In genomic region chr15:41562784-41563198, GRCh38 we compare ENCODE assay signal across 16 cellular contexts. TPM values are rescaled to one million over a fixed set of nuclear protein-coding genes. Genes with fewer than 3 reads are reported as not detected.
DNase-seq lines count a peak whose midpoint lies in the region; ATAC-seq lines count a peak whose summit lies in the region.
"Had no signal": no experiment of that assay in that cellular context is flagged by ENCODE, and none has a peak within 500 bp of the region (broad histone marks: within the 10 kb centered on the region; RNA-seq: fewer than 3 reads in every experiment).

No MANE protein-coding gene starts in this region.

- H3K4me1 Mint-ChIP-seq in activated CD8-positive, alpha-beta T cell treated with anti-CD3 and anti-CD28 coated beads, Interleukin-2, amount 10 ng/mL, durations not matched to agents 7 days and 5 days (ENCODE audit: low read depth), result peaks cover 12% of the 10 kb centered on the region

- H3K4me1 ChIP-seq in NT2/D1 (ENCODE audit: insufficient read depth, insufficient read length) (peaks cover 44% of the 10 kb centered on the region), trophoblast cell (ENCODE audit: control insufficient read depth in 1 of 2, insufficient read depth in 2 of 2, low read length in 2 of 2) (peaks cover 57 to 63% of the 10 kb centered on the region in 2 experiments)

- H2BK120ac ChIP-seq in trophoblast cell (ENCODE audit: insufficient read depth, low read length, poor library complexity), result no peak overlapping the region

- H4K91ac ChIP-seq in trophoblast cell (ENCODE audit: low read depth, low read length), result no peak overlapping the region

- no peaks in the 10 kb centered on the region for H3K9me3 Mint-ChIP-seq in activated CD8-positive, alpha-beta T cell treated with anti-CD3 and anti-CD28 coated beads, Interleukin-2, amount 10 ng/mL, durations not matched to agents 7 days and 5 days (ENCODE audit: insufficient read depth)
- H3K9me3 Mint-ChIP-seq: activated CD4-positive, alpha-beta memory T cell treated with anti-CD3 and anti-CD28 coated beads, Interleukin-2, amount 10 ng/mL, durations not matched to agents 7 days and 5 days; activated T-helper 1 cell treated with anti-CD3 and anti-CD28 coated beads, Interleukin-12 subunit alpha, Interleukin-12 subunit beta, Interleukin-2, Interleukin-4 antibody, amounts not matched to agents 30 ng/mL and 10 ng/mL and 1 ng/mL, durations not matched to agents 14 hours and 24 hours and 36 hours; central memory CD8-positive, alpha-beta T cell; naive thymus-derived CD4-positive, alpha-beta T cell had no signal

- CTCF ChIA-PET in activated CD8-positive, alpha-beta T cell treated with anti-CD3 and anti-CD28 coated beads, Interleukin-2, amount 10 ng/mL, durations not matched to agents 7 days and 5 days (lab: Charles Lee), result interaction anchor here (1.2 to 2.1 kb wide), 2 partner anchors 61 to 97 kb away, joined by 3 to 7 read pairs; no protein-coding TSS in a partner anchor

- H2AK5ac ChIP-seq in trophoblast cell (ENCODE audit: low read length), result no peak overlapping the region

- peaks cover 37% of the 10 kb centered on the region for H3K79me1 ChIP-seq in trophoblast cell (ENCODE audit: low read length)

- peak overlapping the region; percentile 49 for H3K4ac ChIP-seq in trophoblast cell (ENCODE audit: low read depth, low read length)

- no peak for ATAC-seq in activated CD8-positive, alpha-beta T cell treated with anti-CD3 and anti-CD28 coated beads, Interleukin-2, amount 10 ng/mL, durations not matched to agents 7 days and 5 days
- no peak for ATAC-seq in GM19455 (IDR thresholded peaks at IDR 0.05; ENCODE audit: unreplicated experiment)
- ATAC-seq: naive thymus-derived CD4-positive, alpha-beta T cell had no signal

- H3K23ac ChIP-seq in trophoblast cell (ENCODE audit: low read length), result no peak overlapping the region

- no peak overlapping the region for H2AFZ ChIP-seq in trophoblast cell (ENCODE audit: insufficient read depth, low read length, poor library complexity)

- peak overlapping the region; percentile 38 for H3K14ac ChIP-seq in trophoblast cell (ENCODE audit: low read length)

- H3K4me3 ChIP-seq in NT2/D1 (ENCODE audit: insufficient read length, low read depth) (no peak overlapping the region), trophoblast cell (ENCODE audit: low read depth, low read length) (no peak overlapping the region)

- no peak overlapping the region for H3K27ac ChIP-seq in trophoblast cell (ENCODE audit: low read depth, low read length)

- peak overlapping the region; percentile 72 for H3K18ac ChIP-seq in trophoblast cell (ENCODE audit: low read length)

- H3K27me3 Mint-ChIP-seq in activated CD8-positive, alpha-beta T cell treated with anti-CD3 and anti-CD28 coated beads, Interleukin-2, amount 10 ng/mL, durations not matched to agents 7 days and 5 days (ENCODE audit: low read depth), result peaks cover 36% of the 10 kb centered on the region

- peak overlapping the region; percentile 3 for H2BK5ac ChIP-seq in trophoblast cell (ENCODE audit: low read depth, low read length, poor library complexity)

- intact Hi-C loops in head of caudate nucleus (cut with DNase I), result loop anchor here (5.0 kb wide), 2 partner anchors 55 to 250 kb away; no protein-coding TSS in a partner anchor

- POLR2A ChIA-PET in activated CD8-positive, alpha-beta T cell treated with anti-CD3 and anti-CD28 coated beads, Interleukin-2, amount 10 ng/mL, durations not matched to agents 7 days and 5 days (lab: Charles Lee), result no interaction called here

- no peak overlapping the region for H3K4me2 ChIP-seq in trophoblast cell (ENCODE audit: low read length)

- H3K36me3 ChIP-seq in NT2/D1 (ENCODE audit: insufficient read depth, insufficient read length, low read length) (peaks cover 56% of the 10 kb centered on the region), trophoblast cell (ENCODE audit: control insufficient read depth in 1 of 2, insufficient read depth in 2 of 2, low read length in 2 of 2) (peaks cover 43 to 51% of the 10 kb centered on the region in 2 experiments)

- H3K79me2 ChIP-seq in trophoblast cell (ENCODE audit: control insufficient read depth, insufficient read depth, low read length, poor library complexity), result peaks cover 18% of the 10 kb centered on the region

- H4K12ac ChIP-seq in trophoblast cell (ENCODE audit: low read depth, low read length), result no peak overlapping the region

- DNase-seq in D341Med (ENCODE audit: low spot score) (peak; percentile 49), NT2/D1 (ENCODE audit: low read depth, low spot score) (no peak), head of caudate nucleus (peak in 34 of 42 donors; percentile 48 to 86 (median 67)), trophoblast cell (no peak), Kasumi-1 (lab: John Stamatoyannopoulos, UW) (no peak), RKO (ENCODE audit: low spot score) (no peak)
- DNase-seq in activated CD8-positive, alpha-beta T cell treated with anti-CD3 and anti-CD28 coated beads, Interleukin-2, amount 10 ng/mL, durations not matched to agents 7 days and 5 days, result no peak
- DNase-seq: activated CD4-positive, alpha-beta memory T cell treated with anti-CD3 and anti-CD28 coated beads, Interleukin-2, amount 10 ng/mL, durations not matched to agents 7 days and 5 days; naive thymus-derived CD4-positive, alpha-beta T cell; NCI-H2029; NCI-H510A; stimulated activated CD4-positive, alpha-beta T cell treated with anti-CD3 and anti-CD28 coated beads, Interleukin-1b, Interleukin-23, amount 100 ng/mL, for 48 hours had no signal

- H2BK12ac ChIP-seq in trophoblast cell (ENCODE audit: low read length), result peak overlapping the region; percentile 55

- no peak overlapping the region for H3K27ac Mint-ChIP-seq in activated CD8-positive, alpha-beta T cell treated with anti-CD3 and anti-CD28 coated beads, Interleukin-2, amount 10 ng/mL, durations not matched to agents 7 days and 5 days
- H3K27ac Mint-ChIP-seq: activated CD4-positive, alpha-beta memory T cell treated with anti-CD3 and anti-CD28 coated beads, Interleukin-2, amount 10 ng/mL, durations not matched to agents 7 days and 5 days; activated T-helper 1 cell treated with anti-CD3 and anti-CD28 coated beads, Interleukin-12 subunit alpha, Interleukin-12 subunit beta, Interleukin-2, Interleukin-4 antibody, amounts not matched to agents 30 ng/mL and 10 ng/mL and 1 ng/mL, durations not matched to agents 14 hours and 24 hours and 36 hours; naive thymus-derived CD4-positive, alpha-beta T cell had no signal

- H3K27me3 ChIP-seq in NT2/D1 (ENCODE audit: insufficient read depth, insufficient read length) (no peaks in the 10 kb centered on the region), trophoblast cell (ENCODE audit: insufficient read depth, low read length) (no peaks in the 10 kb centered on the region)

- no peak overlapping the region for H3K4me3 Mint-ChIP-seq in activated CD8-positive, alpha-beta T cell treated with anti-CD3 and anti-CD28 coated beads, Interleukin-2, amount 10 ng/mL, durations not matched to agents 7 days and 5 days
- H3K4me3 Mint-ChIP-seq: activated CD4-positive, alpha-beta memory T cell treated with anti-CD3 and anti-CD28 coated beads, Interleukin-2, amount 10 ng/mL, durations not matched to agents 7 days and 5 days; activated T-helper 1 cell treated with anti-CD3 and anti-CD28 coated beads, Interleukin-12 subunit alpha, Interleukin-12 subunit beta, Interleukin-2, Interleukin-4 antibody, amounts not matched to agents 30 ng/mL and 10 ng/mL and 1 ng/mL, durations not matched to agents 14 hours and 24 hours and 36 hours; central memory CD8-positive, alpha-beta T cell had no signal

- H3K9me3 ChIP-seq in NT2/D1 (ENCODE audit: insufficient read depth, low read length) (no peaks in the 10 kb centered on the region), trophoblast cell (ENCODE audit: insufficient read depth, low read depth, low read length) (no peaks in the 10 kb centered on the region)

- peak overlapping the region; percentile 21 for H4K8ac ChIP-seq in trophoblast cell (ENCODE audit: low read depth, low read length)

- H3K36me3 Mint-ChIP-seq in activated CD8-positive, alpha-beta T cell treated with anti-CD3 and anti-CD28 coated beads, Interleukin-2, amount 10 ng/mL, durations not matched to agents 7 days and 5 days (ENCODE audit: low read depth), result no peaks in the 10 kb centered on the region

- peak overlapping the region; percentile 25 for H3K9ac ChIP-seq in NT2/D1 (ENCODE audit: insufficient read length, low read depth)
- H3K9ac ChIP-seq in trophoblast cell (ENCODE audit: low read length), result no peak overlapping the region

- WGBS in trophoblast cell (ENCODE audit: extremely low coverage, insufficient coverage, insufficient read length), result no CpG with 5 or more reads among the region's 4 CpGs

RNA-seq across cellular contexts. Expression of gene TYRO3, which starts 3.8 kb away (rescaled TPM):
- 174 and 187 TPM in 2 replicates for polyA plus RNA-seq in trophoblast cell (2013)
- under 1 TPM; 0.29 to 0.71 TPM for total RNA-seq in activated CD8-positive, alpha-beta T cell treated with anti-CD3 and anti-CD28 coated beads, Interleukin-2, amount 10 ng/mL, durations not matched to agents 7 days and 5 days
- polyA plus RNA-seq: naive thymus-derived CD4-positive, alpha-beta T cell had no signal

RNA-seq across cellular contexts. Expression of gene RPAP1, which starts 18.7 kb away (rescaled TPM):
- 27.4 and 28.9 TPM in 2 replicates for polyA plus RNA-seq in trophoblast cell (2013)
- total RNA-seq in activated CD8-positive, alpha-beta T cell treated with anti-CD3 and anti-CD28 coated beads, Interleukin-2, amount 10 ng/mL, durations not matched to agents 7 days and 5 days, result 10 to 100 TPM; 38.1 to 41.6 TPM

RNA-seq across cellular contexts. Expression of gene LTK, which starts 49.2 kb away (rescaled TPM):
- polyA plus RNA-seq in trophoblast cell (2013), result 0.39 and 0.47 TPM in 2 replicates
- total RNA-seq in activated CD8-positive, alpha-beta T cell treated with anti-CD3 and anti-CD28 coated beads, Interleukin-2, amount 10 ng/mL, durations not matched to agents 7 days and 5 days, result under 1 TPM; 0.21 TPM
- total RNA-seq: M059J had no signal
- polyA plus RNA-seq: naive thymus-derived CD4-positive, alpha-beta T cell had no signal

Comparison
In these comparisons a context has a peak if more than half of its experiments do, and no peak if none do; other contexts are left out.
1. DNase-seq: peak in D341Med (single experiment) and head of caudate nucleus (34 of 42); none in NT2/D1 (single experiment), trophoblast cell (0 of 2), activated CD8-positive, alpha-beta T cell treated with anti-CD3 and anti-CD28 coated beads, Interleukin-2, amount 10 ng/mL, durations not matched to agents 7 days and 5 days (single experiment), Kasumi-1 (0 of 2) and RKO (single experiment).